19 cellular contexts compared by ENCODE assay signal in genomic region chr7:142298631-142299030, GRCh38. TPM values are rescaled to one million over a fixed set of nuclear protein-coding genes. Genes with fewer than 3 reads are reported as not detected.
"Had no signal": no experiment of that assay in that cellular context is flagged by ENCODE, and none has a peak within 500 bp of the region (broad histone marks: within the 10 kb centered on the region; RNA-seq: fewer than 3 reads in every experiment).

No MANE protein-coding gene starts in this region.

- DNase-seq: activated CD4-positive, alpha-beta memory T cell treated with anti-CD3 and anti-CD28 coated beads, Interleukin-2, amount 10 ng/mL, durations not matched to agents 7 days and 5 days; activated naive CD4-positive, alpha-beta T cell treated with anti-CD3 and anti-CD28 coated beads, Interleukin-2, amount 50 U/mL, for 16 hours; activated T-cell treated with anti-CD3 and anti-CD28 coated beads, Interleukin-2, amount 50 U/mL, for 24 hours; left colon; lower lobe of right lung; right cardiac atrium; stomach; testis had no signal

- H3K36me3 ChIP-seq: lower lobe of right lung, prostate gland, stomach, WERI-Rb-1 had no signal

- H3K27me3 ChIP-seq: testis had no signal

- H3K4me1 Mint-ChIP-seq: mesothelial cell of epicardium had no signal

- H3K4me3 ChIP-seq: lower lobe of right lung, prostate gland, skin epidermis, stomach, testis had no signal

- H3K27ac Mint-ChIP-seq: mesothelial cell of epicardium had no signal

- H3K27ac ChIP-seq: lower lobe of right lung, prostate gland, skin epidermis, stomach, testis, WERI-Rb-1 had no signal

- FAIRE-seq: colon, islet of Langerhans had no signal

- H3K4me3 Mint-ChIP-seq: activated CD4-positive, alpha-beta memory T cell treated with anti-CD3 and anti-CD28 coated beads, Interleukin-2, amount 10 ng/mL, durations not matched to agents 7 days and 5 days; mesothelial cell of epicardium had no signal

- H3K9me3 ChIP-seq: lower lobe of right lung, prostate gland, stomach, testis had no signal

- H3K4me1 ChIP-seq: lower lobe of right lung, prostate gland, stomach, testis had no signal

- ATAC-seq: esophagus mucosa, left colon, lower lobe of right lung, right cardiac atrium had no signal

- H3K36me3 Mint-ChIP-seq: mesothelial cell of epicardium had no signal

- H3K9me3 Mint-ChIP-seq: activated CD4-positive, alpha-beta memory T cell treated with anti-CD3 and anti-CD28 coated beads, Interleukin-2, amount 10 ng/mL, durations not matched to agents 7 days and 5 days; activated T-cell treated with anti-CD3 and anti-CD28 coated beads, Interleukin-2, amount 50 U/mL, for 24 hours; mesothelial cell of epicardium had no signal

RNA-seq across cellular contexts. Expression of gene PRSS58, which starts 40.8 kb away (rescaled TPM):
- total RNA-seq: activated CD4-positive, alpha-beta memory T cell treated with anti-CD3 and anti-CD28 coated beads, Interleukin-2, amount 10 ng/mL, durations not matched to agents 7 days and 5 days; cardiac septum; esophagus mucosa; left colon; lower lobe of right lung; mesothelial cell of epicardium; omental fat pad; right cardiac atrium; stomach; ureter had no signal
- polyA plus RNA-seq: neural cell, right cardiac atrium, stomach had no signal
